10 cellular contexts compared by ENCODE assay signal in genomic region chr9:98708103-98708932, GRCh38. TPM values are rescaled to one million over a fixed set of nuclear protein-coding genes. Genes with fewer than 3 reads are reported as not detected.
DNase-seq lines count a peak whose midpoint lies in the region; FAIRE-seq and TF ChIP-seq lines count a peak whose summit lies in the region.
"Had no signal": no experiment of that assay in that cellular context is flagged by ENCODE, and none has a peak within 500 bp of the region (broad histone marks: within the 10 kb centered on the region; RNA-seq: fewer than 3 reads in every experiment).

No MANE protein-coding gene starts in this region.

- peaks cover 7% of the 10 kb centered on the region for H3K4me1 Mint-ChIP-seq in nephron progenitor cell

- DNase-seq in AG20443 (ENCODE audit: low spot score) (peak; percentile 48), H7 (no peak), ecto neural progenitor cell (ENCODE audit: low spot score) (peak; percentile 57), nephron progenitor cell (no peak), SW 1271 (lab: John Stamatoyannopoulos, UW) (no peak), NCI-H226 (no peak), putamen (ENCODE audit: low spot score) (no peak), GM19239 (ENCODE audit: insufficient read length, low spot score) (no peak)

- H3K9me3 Mint-ChIP-seq in nephron progenitor cell, result no peaks in the 10 kb centered on the region
- H3K9me3 Mint-ChIP-seq: activated naive CD4-positive, alpha-beta T cell treated with anti-CD3 and anti-CD28 coated beads, Interleukin-2, amount 50 U/mL, for 24 hours had no signal

- H3K27ac Mint-ChIP-seq in nephron progenitor cell, result no peak overlapping the region
- H3K27ac Mint-ChIP-seq: activated naive CD4-positive, alpha-beta T cell treated with anti-CD3 and anti-CD28 coated beads, Interleukin-2, amount 50 U/mL, for 24 hours had no signal

- TF ChIP-seq CTCF in nephron progenitor cell (IDR thresholded peaks at IDR 0.05), result no peak

- H3K27me3 Mint-ChIP-seq in nephron progenitor cell (ENCODE audit: low read depth, poor library complexity), result peaks cover 89% of the 10 kb centered on the region

- peak overlapping the region; percentile 36 for H3K4me3 ChIP-seq in H7 (ENCODE audit: insufficient read depth, low read depth, low read length)

- no peak for FAIRE-seq in GM19239 (lab: Jason Lieb, UNC)
- FAIRE-seq: pancreas had no signal

- peaks cover 51% of the 10 kb centered on the region for H3K27me3 ChIP-seq in H7 (ENCODE audit: control insufficient read depth, insufficient read depth, low read length)

- no peaks in the 10 kb centered on the region for H3K36me3 Mint-ChIP-seq in nephron progenitor cell (ENCODE audit: low read depth)
- H3K36me3 Mint-ChIP-seq: activated naive CD4-positive, alpha-beta T cell treated with anti-CD3 and anti-CD28 coated beads, Interleukin-2, amount 50 U/mL, for 24 hours had no signal

- H3K36me3 ChIP-seq in H7 (replicated peaks; ENCODE audit: control insufficient read depth, insufficient read depth, low read length), result no peaks in the 10 kb centered on the region
- H3K36me3 ChIP-seq: pancreas had no signal

- peak overlapping the region; percentile 30 for H3K4me3 Mint-ChIP-seq in nephron progenitor cell
- H3K4me3 Mint-ChIP-seq: activated naive CD4-positive, alpha-beta T cell treated with anti-CD3 and anti-CD28 coated beads, Interleukin-2, amount 50 U/mL, for 24 hours had no signal

RNA-seq across cellular contexts. Expression of gene GABBR2, which starts 0.4 kb away (rescaled TPM):
- total RNA-seq in H7 (2014; rRNA removed; shearing (Covaris generic)), result 0.52 and 0.66 TPM in 2 replicates

Comparison
In these comparisons a context has a peak if more than half of its experiments do, and no peak if none do; other contexts are left out.
1. DNase-seq: peak in AG20443 (single experiment) and ecto neural progenitor cell (single experiment); none in H7 (single experiment), nephron progenitor cell (single experiment), SW 1271 (0 of 2), NCI-H226 (single experiment), putamen (single experiment) and GM19239 (single experiment).